In the genomic region with DNA sequence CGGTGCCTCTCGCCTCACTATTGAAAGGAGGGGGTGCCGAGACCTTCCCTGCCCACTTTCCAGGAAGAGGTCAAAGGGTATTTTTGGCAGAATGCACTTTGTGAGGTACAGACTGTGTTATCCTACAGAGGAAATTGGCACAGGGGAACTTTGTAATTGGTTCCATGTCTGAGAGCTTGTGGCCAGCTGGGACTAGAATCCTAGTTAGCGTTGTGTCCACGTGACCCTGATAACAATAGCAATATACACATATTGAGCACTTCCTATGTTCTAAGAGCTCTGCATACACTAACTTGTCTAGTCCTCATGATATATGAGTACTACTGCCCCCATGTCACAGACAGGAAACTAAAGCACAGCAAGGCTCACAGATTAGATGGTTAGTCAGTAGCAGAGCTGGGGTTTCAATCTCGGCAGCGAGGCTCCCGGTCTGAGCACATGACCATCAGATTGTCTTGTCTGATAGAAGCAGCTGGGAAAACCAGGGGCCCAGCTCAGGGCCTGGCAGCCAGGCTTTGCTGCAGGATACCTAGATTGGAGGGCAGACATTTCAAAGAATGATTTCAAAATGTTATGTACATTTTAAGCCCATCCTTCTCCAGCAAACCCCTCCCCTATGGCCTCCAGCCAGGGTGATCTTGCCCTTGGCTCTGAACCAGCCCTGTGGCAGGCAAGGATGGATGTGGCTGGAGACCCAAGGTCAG, we compare ENCODE assay signal across 8 cellular contexts. TPM values are rescaled to one million over a fixed set of nuclear protein-coding genes. Genes with fewer than 3 reads are reported as not detected.
DNase-seq lines count a peak whose midpoint lies in the region; TF ChIP-seq lines count a peak whose summit lies in the region.

No MANE protein-coding gene starts in this region.

- WGBS in GM23248 (ENCODE audit: low coverage in 1 of 2, low lambda C conversion rate in 2 of 2, missing lambda C conversion rate in 2 of 2), 2 experiments, result 6% methylated on average over 7 to 8 of the region's 8 CpGs

- peaks cover 29% of the 10 kb centered on the region for H3K36me3 Mint-ChIP-seq in T-helper 1 cell treated with Interleukin-12 subunit alpha and Interleukin-12 subunit beta and Interleukin-4 antibody, amounts not matched to agents 30 μg/mL and 1 μg/mL, for 36 hours (ENCODE audit: low read depth)
- peaks cover 40% of the 10 kb centered on the region for H3K36me3 Mint-ChIP-seq in stimulated activated naive CD8-positive, alpha-beta T cell treated with anti-CD3 and anti-CD28 coated beads, Interleukin-15, Interleukin-2, amounts not matched to agents 100 ng/mL and 50 ng/mL, for 24 hours (ENCODE audit: low read depth)

- H3K4me1 Mint-ChIP-seq in T-helper 1 cell treated with Interleukin-12 subunit alpha and Interleukin-12 subunit beta and Interleukin-4 antibody, amounts not matched to agents 30 μg/mL and 1 μg/mL, for 36 hours (ENCODE audit: low read depth), result peaks cover 36% of the 10 kb centered on the region
- H3K4me1 Mint-ChIP-seq in stimulated activated naive CD8-positive, alpha-beta T cell treated with anti-CD3 and anti-CD28 coated beads, Interleukin-15, Interleukin-2, amounts not matched to agents 100 ng/mL and 50 ng/mL, for 24 hours (ENCODE audit: low read depth), result peaks cover 73% of the 10 kb centered on the region

- H3K4me3 ChIP-seq in GM23248 (peak overlapping the region; percentile 59; the same call in 1 of the 2 replicates), colonic mucosa (peak overlapping the region; percentile 62)

- H3K36me3 ChIP-seq in GM23248 (ENCODE audit: low read depth), result no peaks in the 10 kb centered on the region
- no peaks in the 10 kb centered on the region for H3K36me3 ChIP-seq in colonic mucosa

- no peaks in the 10 kb centered on the region for H3K27me3 Mint-ChIP-seq in T-helper 1 cell treated with Interleukin-12 subunit alpha and Interleukin-12 subunit beta and Interleukin-4 antibody, amounts not matched to agents 30 μg/mL and 1 μg/mL, for 36 hours (ENCODE audit: low read depth)
- no peaks in the 10 kb centered on the region for H3K27me3 Mint-ChIP-seq in stimulated activated naive CD8-positive, alpha-beta T cell treated with anti-CD3 and anti-CD28 coated beads, Interleukin-15, Interleukin-2, amounts not matched to agents 100 ng/mL and 50 ng/mL, for 24 hours

- in situ Hi-C loops in GM23248 (cut with MboI) (no loop called here), KBM-7 (cut with MboI; ENCODE audit: low pct_unique_long_range_greater_than_20kb, low sequenced_read_pairs) (no loop called here)

- H3K27ac Mint-ChIP-seq in T-helper 1 cell treated with Interleukin-12 subunit alpha and Interleukin-12 subunit beta and Interleukin-4 antibody, amounts not matched to agents 30 μg/mL and 1 μg/mL, for 36 hours, result peak overlapping the region; percentile 86
- peak overlapping the region; percentile 92 for H3K27ac Mint-ChIP-seq in stimulated activated naive CD8-positive, alpha-beta T cell treated with anti-CD3 and anti-CD28 coated beads, Interleukin-15, Interleukin-2, amounts not matched to agents 100 ng/mL and 50 ng/mL, for 24 hours

- peak overlapping the region; percentile 79 for H2AFZ ChIP-seq in GM23248

- H3K4me3 Mint-ChIP-seq in T-helper 1 cell treated with Interleukin-12 subunit alpha and Interleukin-12 subunit beta and Interleukin-4 antibody, amounts not matched to agents 30 μg/mL and 1 μg/mL, for 36 hours, result peak overlapping the region; percentile 80
- H3K4me3 Mint-ChIP-seq in stimulated activated naive CD8-positive, alpha-beta T cell treated with anti-CD3 and anti-CD28 coated beads, Interleukin-15, Interleukin-2, amounts not matched to agents 100 ng/mL and 50 ng/mL, for 24 hours, result peak overlapping the region; percentile 88

- intact Hi-C loops in colonic mucosa (cut with DNase I), result no loop called here

- peaks cover 10% of the 10 kb centered on the region; the same call in 1 of the 2 replicates for H3F3A ChIP-seq in GM23248 (ENCODE audit: insufficient read depth)

- no peaks in the 10 kb centered on the region for H3K9me3 ChIP-seq in GM23248 (ENCODE audit: low read depth)
- no peaks in the 10 kb centered on the region for H3K9me3 ChIP-seq in colonic mucosa

- TF ChIP-seq CTCF in GM12873 (IDR thresholded peaks at IDR 0.05; ENCODE audit: insufficient read depth, low read depth, low read length, missing control alignments) (peak; percentile 6), colonic mucosa (IDR thresholded peaks at IDR 0.05) (no peak)

- H3K79me2 ChIP-seq in GM23248 (ENCODE audit: insufficient read depth), result no peaks in the 10 kb centered on the region

- no peaks in the 10 kb centered on the region for H3K9me2 ChIP-seq in GM23248 (ENCODE audit: insufficient read depth)

- H4K20me1 ChIP-seq in GM23248 (ENCODE audit: insufficient read depth), result no peaks in the 10 kb centered on the region

- no peaks in the 10 kb centered on the region for H3K27me3 ChIP-seq in GM23248 (replicated peaks; ENCODE audit: insufficient read depth)
- H3K27me3 ChIP-seq in colonic mucosa, result no peaks in the 10 kb centered on the region

- H3K9ac ChIP-seq in GM23248, result peak overlapping the region; percentile 47
- H3K9ac ChIP-seq in colonic mucosa (ENCODE audit: low read depth in 2 of 2, low read length in 2 of 2), result peak overlapping the region; percentile 89 to 96

- DNase-seq in GM23248 (peak; percentile 69), KBM-7 (peak; percentile 30), colonic mucosa (peak; percentile 84), mesenteric fat pad (ENCODE audit: low spot score) (peak; percentile 87), SIG-M5 treated with dmso at 0.1 percent for 504 hours (lab: John Stamatoyannopoulos, UW; ENCODE audit: unreplicated experiment) (no peak)

- H3K4me1 ChIP-seq in GM23248 (ENCODE audit: insufficient read depth) (peaks cover 33% of the 10 kb centered on the region), colonic mucosa (peaks cover 8% of the 10 kb centered on the region)

- peak overlapping the region; percentile 13; the same call in 1 of the 2 replicates for H3K27ac ChIP-seq in GM23248
- H3K27ac ChIP-seq in colonic mucosa, result peak overlapping the region; percentile 97

- H3K9me3 Mint-ChIP-seq in T-helper 1 cell treated with Interleukin-12 subunit alpha and Interleukin-12 subunit beta and Interleukin-4 antibody, amounts not matched to agents 30 μg/mL and 1 μg/mL, for 36 hours, result no peaks in the 10 kb centered on the region
- H3K9me3 Mint-ChIP-seq in stimulated activated naive CD8-positive, alpha-beta T cell treated with anti-CD3 and anti-CD28 coated beads, Interleukin-15, Interleukin-2, amounts not matched to agents 100 ng/mL and 50 ng/mL, for 24 hours, result no peaks in the 10 kb centered on the region

- peak overlapping the region; percentile 47 for H3K4me2 ChIP-seq in GM23248 (ENCODE audit: unreplicated experiment)

RNA-seq across cellular contexts. Expression of gene MAPK13, which starts 1.4 kb away (rescaled TPM):
- 3.0 and 6.6 TPM in 2 replicates for total RNA-seq in GM23248 (2014; rRNA removed; shearing (Covaris generic))
- 2.9 and 3.2 TPM in 2 replicates for polyA plus RNA-seq in GM23248 (2016; fragmentation: Nextera tagmentation; extraction: Ambion mirVana)
- total RNA-seq in colonic mucosa, result 100 to 1,000 TPM; 166 to 186 TPM
- 12.2 TPM for total RNA-seq in mesenteric fat pad

Comparison
In these comparisons a context has a peak if more than half of its experiments do, and no peak if none do; other contexts are left out.
1. RNA of gene MAPK13, which starts 1.4 kb away (total RNA-seq): 166 to 186 TPM in colonic mucosa; 12.2 TPM in mesenteric fat pad (single experiment) and 3.0 to 6.6 TPM in GM23248; every median in the first group is over 10 times any median in the second.